In genomic region chr6:151038616-151039015, GRCh38 we compare ENCODE assay signal across 30 cellular contexts.
A peak's percentile ranks its signal among the peaks of the same experiment; 100 is the strongest.
DNase-seq lines count a peak whose midpoint lies in the region; ATAC-seq, FAIRE-seq and TF ChIP-seq lines count a peak whose summit lies in the region.
"Had no signal": no experiment of that assay in that cellular context is flagged by ENCODE, and none has a peak within 500 bp of the region (broad histone marks: within the 10 kb centered on the region; RNA-seq: fewer than 3 reads in every experiment).

No MANE protein-coding gene starts in this region.

- FAIRE-seq in astrocyte (lab: Jason Lieb, UNC), result no peak

- peak overlapping the region in 1 of 2 experiments; percentile 49 for H3K4ac ChIP-seq in mesenchymal stem cell (ENCODE audit: low read depth in 1 of 2, low read length in 2 of 2)

- H3K27ac Mint-ChIP-seq in activated naive CD4-positive, alpha-beta T cell treated with anti-CD3 and anti-CD28 coated beads, Interleukin-2, amount 50 U/mL, for 72 hours, result peak overlapping the region; percentile 5 to 65
- no peak overlapping the region for H3K27ac Mint-ChIP-seq in activated naive CD4-positive, alpha-beta T cell treated with anti-CD3 and anti-CD28 coated beads, Interleukin-2, amount 10 ng/mL, durations not matched to agents 7 days and 5 days
- peak overlapping the region; percentile 99 for H3K27ac Mint-ChIP-seq in astrocyte (ENCODE audit: unreplicated experiment)
- H3K27ac Mint-ChIP-seq: activated CD8-positive, alpha-beta T cell treated with anti-CD3 and anti-CD28 coated beads, Interleukin-2, amount 10 ng/mL, durations not matched to agents 7 days and 5 days; IgD-negative memory B cell had no signal

- H3K4me3 ChIP-seq in astrocyte (ENCODE audit: insufficient read depth, low read depth, low read length) (no peak overlapping the region), mesenchymal stem cell (ENCODE audit: insufficient read depth in 1 of 2, low read depth in 1 of 2, low read length in 2 of 2) (no peak overlapping the region), tibial artery (no peak overlapping the region)
- H3K4me3 ChIP-seq: BLaER1, HAP-1, heart right ventricle had no signal

- H2AK5ac ChIP-seq in mesenchymal stem cell (ENCODE audit: low read length, severe bottlenecking), result peak overlapping the region; percentile 14

- no peak overlapping the region for H4K8ac ChIP-seq in mesenchymal stem cell (ENCODE audit: low read length)

- peaks cover 26 to 37% of the 10 kb centered on the region in 2 donors for H3K36me3 Mint-ChIP-seq in activated naive CD4-positive, alpha-beta T cell treated with anti-CD3 and anti-CD28 coated beads, Interleukin-2, amount 50 U/mL, for 72 hours
- H3K36me3 Mint-ChIP-seq in activated naive CD4-positive, alpha-beta T cell treated with anti-CD3 and anti-CD28 coated beads, Interleukin-2, amount 10 ng/mL, durations not matched to agents 7 days and 5 days, result peaks cover 36% of the 10 kb centered on the region
- peaks cover 26% of the 10 kb centered on the region for H3K36me3 Mint-ChIP-seq in astrocyte (ENCODE audit: low read depth, unreplicated experiment)

- peak overlapping the region in 1 of 2 experiments; percentile 58 for H2BK12ac ChIP-seq in mesenchymal stem cell (ENCODE audit: low read length in 2 of 2)

- no peak overlapping the region for H3K4me2 ChIP-seq in astrocyte (ENCODE audit: low read length)
- H3K4me2 ChIP-seq in mesenchymal stem cell (ENCODE audit: low read length, poor library complexity, severe bottlenecking), result no peak overlapping the region
- H3K4me2 ChIP-seq: BLaER1 had no signal

- DNase-seq in activated naive CD4-positive, alpha-beta T cell treated with anti-CD3 and anti-CD28 coated beads, Interleukin-2, amount 50 U/mL, for 72 hours (ENCODE audit: low spot score in 2 of 2), result no peak
- no peak for DNase-seq in activated naive CD4-positive, alpha-beta T cell treated with anti-CD3 and anti-CD28 coated beads, Interleukin-2, amount 10 ng/mL, durations not matched to agents 7 days and 5 days
- DNase-seq in astrocyte (ENCODE audit: low read depth) (no peak), mesenchymal stem cell (no peak), tibial artery (no peak), NCI-H2227 (lab: John Stamatoyannopoulos, UW; ENCODE audit: unreplicated experiment) (no peak), HuH-7.5 (ENCODE audit: low spot score) (no peak), NCI-H2171 (lab: John Stamatoyannopoulos, UW) (no peak)
- DNase-seq: ACHN; activated CD8-positive, alpha-beta T cell treated with anti-CD3 and anti-CD28 coated beads, Interleukin-2, amount 10 ng/mL, durations not matched to agents 7 days and 5 days; activated naive CD4-positive, alpha-beta T cell; activated T-cell treated with anti-CD3 and anti-CD28 coated beads, Interleukin-2, amount 50 U/mL, for 48 hours; amygdala; Caco-2; caudate nucleus; DMS79 treated with DMSO at 0.1 percent for 48 hours; heart right ventricle; left cardiac atrium; NCI-H2081 treated with DMSO at 0.1 percent for 48 hours; NCI-H446 treated with DMSO at 0.1 percent for 48 hours; occipital lobe; OCI-M1; retina; SHP77; stimulated activated CD4-positive, alpha-beta T cell treated with anti-CD3 and anti-CD28 coated beads, Interleukin-4, amount 100 ng/mL, for 24 hours; stimulated activated naive CD4-positive, alpha-beta T cell had no signal

- H3K4me1 ChIP-seq in astrocyte (ENCODE audit: insufficient read depth, low read length) (peaks cover 65% of the 10 kb centered on the region), mesenchymal stem cell (ENCODE audit: control insufficient read depth, insufficient read depth, low read depth, low read length) (peaks cover 21% of the 10 kb centered on the region), tibial artery (peaks cover 0 to 51% (median 12%) of the 10 kb centered on the region in 4 donors)
- H3K4me1 ChIP-seq: Caco-2, HAP-1 had no signal

- H3K14ac ChIP-seq in mesenchymal stem cell (ENCODE audit: low read length in 2 of 2), result no peak overlapping the region

- H2BK120ac ChIP-seq in mesenchymal stem cell (ENCODE audit: low read depth, low read length), result no peak overlapping the region

- no peaks in the 10 kb centered on the region for H3K27me3 ChIP-seq in astrocyte (ENCODE audit: insufficient read depth, low read length)
- H3K27me3 ChIP-seq in mesenchymal stem cell (ENCODE audit: control insufficient read depth in 1 of 2, insufficient read depth in 1 of 2, low read length in 2 of 2), result no peaks in the 10 kb centered on the region
- H3K27me3 ChIP-seq in tibial artery, result no peaks in the 10 kb centered on the region
- H3K27me3 ChIP-seq: BLaER1, heart right ventricle had no signal

- no peak for ATAC-seq in activated naive CD4-positive, alpha-beta T cell treated with anti-CD3 and anti-CD28 coated beads, Interleukin-2, amount 50 U/mL, for 72 hours
- ATAC-seq: activated CD4-positive, CD25-positive, alpha-beta regulatory T cell treated with anti-CD3 and anti-CD28 coated beads, Interleukin-2, amount 50 U/mL, for 24 hours; activated CD8-positive, alpha-beta T cell treated with anti-CD3 and anti-CD28 coated beads, Interleukin-2, amount 10 ng/mL, durations not matched to agents 7 days and 5 days; heart right ventricle; left cardiac atrium had no signal

- no peaks in the 10 kb centered on the region for H3K27me3 Mint-ChIP-seq in activated naive CD4-positive, alpha-beta T cell treated with anti-CD3 and anti-CD28 coated beads, Interleukin-2, amount 10 ng/mL, durations not matched to agents 7 days and 5 days
- H3K27me3 Mint-ChIP-seq in astrocyte (ENCODE audit: low read depth, unreplicated experiment), result no peaks in the 10 kb centered on the region
- H3K27me3 Mint-ChIP-seq: IgD-negative memory B cell had no signal

- peaks cover 7% of the 10 kb centered on the region for H3K4me1 Mint-ChIP-seq in activated naive CD4-positive, alpha-beta T cell treated with anti-CD3 and anti-CD28 coated beads, Interleukin-2, amount 10 ng/mL, durations not matched to agents 7 days and 5 days
- peaks cover 81% of the 10 kb centered on the region for H3K4me1 Mint-ChIP-seq in astrocyte (ENCODE audit: low read depth, unreplicated experiment)
- H3K4me1 Mint-ChIP-seq: IgD-negative memory B cell had no signal

- H2AFZ ChIP-seq in astrocyte (ENCODE audit: low read depth, low read length) (no peak overlapping the region), mesenchymal stem cell (ENCODE audit: low read depth, low read length) (no peak overlapping the region)

- H3K18ac ChIP-seq in mesenchymal stem cell (ENCODE audit: low read depth in 1 of 2, low read length in 2 of 2), result peak overlapping the region; percentile 2 to 37

- H3K9me3 ChIP-seq in astrocyte (ENCODE audit: insufficient read depth, low read depth, low read length) (no peaks in the 10 kb centered on the region), mesenchymal stem cell (ENCODE audit: control insufficient read depth, low read length) (no peaks in the 10 kb centered on the region), tibial artery (no peaks in the 10 kb centered on the region)
- H3K9me3 ChIP-seq: BLaER1, Caco-2, HAP-1, heart right ventricle had no signal

- H3K79me1 ChIP-seq in mesenchymal stem cell (replicated peaks; ENCODE audit: low read length, poor library complexity, severe bottlenecking), result peaks cover 9% of the 10 kb centered on the region

- intact Hi-C loops in tibial artery (cut with DNase I; ENCODE audit: low total_unique reads), result no loop called here

- H3K9me3 Mint-ChIP-seq in activated naive CD4-positive, alpha-beta T cell treated with anti-CD3 and anti-CD28 coated beads, Interleukin-2, amount 50 U/mL, for 72 hours, result no peaks in the 10 kb centered on the region
- no peaks in the 10 kb centered on the region for H3K9me3 Mint-ChIP-seq in activated naive CD4-positive, alpha-beta T cell treated with anti-CD3 and anti-CD28 coated beads, Interleukin-2, amount 10 ng/mL, durations not matched to agents 7 days and 5 days
- peaks cover 8% of the 10 kb centered on the region for H3K9me3 Mint-ChIP-seq in astrocyte (ENCODE audit: unreplicated experiment)
- H3K9me3 Mint-ChIP-seq: IgD-negative memory B cell had no signal

- no peak overlapping the region for H4K91ac ChIP-seq in mesenchymal stem cell (ENCODE audit: low read length)

- H3K36me3 ChIP-seq in astrocyte (ENCODE audit: insufficient read depth, low read length) (peaks cover 3% of the 10 kb centered on the region), mesenchymal stem cell (ENCODE audit: control insufficient read depth in 1 of 2, insufficient read depth in 2 of 2, low read depth in 1 of 2, low read length in 2 of 2) (peaks cover 13 to 37% of the 10 kb centered on the region in 2 experiments), tibial artery (peaks cover 5 to 13% (median 8%) of the 10 kb centered on the region in 3 donors)

- H3K9ac ChIP-seq in astrocyte (ENCODE audit: low read length) (peak overlapping the region; percentile 3), mesenchymal stem cell (ENCODE audit: low read length) (no peak overlapping the region)
- H3K9ac ChIP-seq: BLaER1 had no signal

- H3K79me2 ChIP-seq in astrocyte (ENCODE audit: insufficient read depth, low read length), result peaks cover 11% of the 10 kb centered on the region

- TF ChIP-seq CTCF in astrocyte (IDR thresholded peaks at IDR 0.05; ENCODE audit: insufficient read depth, low read depth, low read length) (no peak), tibial artery (IDR thresholded peaks at IDR 0.05) (no peak)

- CTCF ChIA-PET in activated naive CD4-positive, alpha-beta T cell treated with anti-CD3 and anti-CD28 coated beads, Interleukin-2, amount 10 ng/mL, durations not matched to agents 7 days and 5 days (lab: Charles Lee), result no interaction called here

- H3K27ac ChIP-seq in astrocyte (ENCODE audit: low read depth, low read length) (peak overlapping the region; percentile 99), mesenchymal stem cell (ENCODE audit: low read length, poor library complexity, severe bottlenecking) (no peak overlapping the region), tibial artery (peak overlapping the region; percentile 50 to 65)
- H3K27ac ChIP-seq: BLaER1, heart right ventricle had no signal

- no peak overlapping the region for H3K23ac ChIP-seq in mesenchymal stem cell (ENCODE audit: low read length in 2 of 2)

- WGBS in mesenchymal stem cell, result 98% methylated on average over 7 of the region's 7 CpGs

- no peak overlapping the region for H2BK5ac ChIP-seq in mesenchymal stem cell (ENCODE audit: low read depth, low read length, poor library complexity, severe bottlenecking)

- no peaks in the 10 kb centered on the region for H4K20me1 ChIP-seq in astrocyte (ENCODE audit: insufficient read depth, low read length)
- H4K20me1 ChIP-seq: BLaER1 had no signal

- H3K4me3 Mint-ChIP-seq in activated naive CD4-positive, alpha-beta T cell treated with anti-CD3 and anti-CD28 coated beads, Interleukin-2, amount 10 ng/mL, durations not matched to agents 7 days and 5 days, result no peak overlapping the region
- H3K4me3 Mint-ChIP-seq in astrocyte (ENCODE audit: unreplicated experiment), result no peak overlapping the region
- H3K4me3 Mint-ChIP-seq: activated CD8-positive, alpha-beta T cell treated with anti-CD3 and anti-CD28 coated beads, Interleukin-2, amount 10 ng/mL, durations not matched to agents 7 days and 5 days; IgD-negative memory B cell had no signal

- H2BK15ac ChIP-seq in mesenchymal stem cell (ENCODE audit: low read depth, poor library complexity, severe bottlenecking), result no peak overlapping the region
